In the genomic region with DNA sequence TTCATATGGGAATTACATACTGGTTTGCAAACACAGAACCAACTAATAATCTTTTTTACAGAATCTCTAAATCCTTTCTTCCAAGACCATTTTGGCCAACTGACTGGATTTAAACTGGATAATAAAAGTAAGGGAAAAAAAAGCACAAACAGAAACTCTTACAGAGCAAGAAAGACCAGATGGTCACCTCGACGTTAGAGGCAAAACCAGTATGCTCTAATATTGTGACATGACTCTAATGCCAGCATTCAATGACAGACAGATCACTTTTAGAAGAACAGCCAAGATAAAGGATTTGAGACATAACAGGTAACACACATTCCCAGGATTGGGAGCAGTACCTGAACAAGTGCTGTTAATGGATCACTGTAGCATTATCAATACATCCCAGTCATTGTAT, we compare ENCODE assay signal across 27 cellular contexts.
"Had no signal": no experiment of that assay in that cellular context is flagged by ENCODE, and none has a peak within 500 bp of the region (broad histone marks: within the 10 kb centered on the region; RNA-seq: fewer than 3 reads in every experiment).

No MANE protein-coding gene starts in this region.

- H3K9me3 Mint-ChIP-seq: activated naive CD4-positive, alpha-beta T cell treated with anti-CD3 and anti-CD28 coated beads, Interleukin-2, amount 10 ng/mL, durations not matched to agents 7 days and 5 days; activated naive CD8-positive, alpha-beta T cell treated with anti-CD3 and anti-CD28 coated beads, Interleukin-2, amount 50 U/mL, for 24 hours had no signal

- H3K4me1 Mint-ChIP-seq: activated naive CD4-positive, alpha-beta T cell treated with anti-CD3 and anti-CD28 coated beads, Interleukin-2, amount 10 ng/mL, durations not matched to agents 7 days and 5 days; activated naive CD8-positive, alpha-beta T cell treated with anti-CD3 and anti-CD28 coated beads, Interleukin-2, amount 50 U/mL, for 24 hours had no signal

- ATAC-seq: activated CD8-positive, alpha-beta T cell treated with anti-CD3 and anti-CD28 coated beads for 36 hours; activated naive CD8-positive, alpha-beta T cell treated with anti-CD3 and anti-CD28 coated beads, Interleukin-2, amount 50 U/mL, for 24 hours; activated T-cell treated with anti-CD3 and anti-CD28 coated beads, Interleukin-2, amount 50 U/mL, for 4 hours had no signal

- H3K27me3 ChIP-seq: brain microvascular endothelial cell had no signal

- H3K27ac Mint-ChIP-seq: activated CD8-positive, alpha-beta T cell treated with anti-CD3 and anti-CD28 coated beads for 36 hours; activated naive CD4-positive, alpha-beta T cell treated with anti-CD3 and anti-CD28 coated beads, Interleukin-2, amount 10 ng/mL, durations not matched to agents 7 days and 5 days; activated naive CD8-positive, alpha-beta T cell; activated naive CD8-positive, alpha-beta T cell treated with anti-CD3 and anti-CD28 coated beads, Interleukin-2, amount 50 U/mL, for 24 hours had no signal

- H3K27me3 Mint-ChIP-seq: activated CD8-positive, alpha-beta T cell treated with anti-CD3 and anti-CD28 coated beads for 36 hours; activated naive CD4-positive, alpha-beta T cell treated with anti-CD3 and anti-CD28 coated beads, Interleukin-2, amount 10 ng/mL, durations not matched to agents 7 days and 5 days; activated naive CD8-positive, alpha-beta T cell; activated naive CD8-positive, alpha-beta T cell treated with anti-CD3 and anti-CD28 coated beads, Interleukin-2, amount 50 U/mL, for 24 hours had no signal

- DNase-seq: activated CD4-positive, alpha-beta T cell treated with anti-CD3 and anti-CD28 coated beads for 1 hour; activated CD4-positive, alpha-beta T cell treated with anti-CD3 and anti-CD28 coated beads for 48 hours; activated CD4-positive, alpha-beta T cell treated with anti-CD3 and anti-CD28 coated beads, Interleukin-2, amount 50 U/mL, for 4 hours; activated CD4-positive, CD25-positive, alpha-beta regulatory T cell; activated CD8-positive, alpha-beta T cell treated with anti-CD3 and anti-CD28 coated beads for 36 hours; activated effector memory CD4-positive, alpha-beta T cell treated with Interleukin-2 at 50 U/mL for 16 hours; activated naive CD4-positive, alpha-beta T cell treated with anti-CD3 and anti-CD28 coated beads, Interleukin-2, amount 10 ng/mL, durations not matched to agents 7 days and 5 days; activated naive CD8-positive, alpha-beta T cell treated with anti-CD3 and anti-CD28 coated beads, Interleukin-2, amount 50 U/mL, for 24 hours; activated T-cell treated with anti-CD3 and anti-CD28 coated beads, Interleukin-2, amount 50 U/mL, for 4 hours; anterior cingulate cortex; brain microvascular endothelial cell; MM.1S; MV-4-11; NCI-H1092; NCI-H1436 treated with DMSO at 0.1 percent for 48 hours; NCI-H1694 treated with DMSO at 0.1 percent for 48 hours; NCI-H2029; NCI-H345; NCI-H524 treated with DMSO at 0.1 percent for 48 hours; Right ventricle myocardium superior; SW 1271; T-helper 1 cell; T-helper 2 cell; T-helper 9 cell had no signal

- H3K4me3 Mint-ChIP-seq: activated CD8-positive, alpha-beta T cell treated with anti-CD3 and anti-CD28 coated beads for 36 hours; activated naive CD4-positive, alpha-beta T cell treated with anti-CD3 and anti-CD28 coated beads, Interleukin-2, amount 10 ng/mL, durations not matched to agents 7 days and 5 days; activated naive CD8-positive, alpha-beta T cell; activated naive CD8-positive, alpha-beta T cell treated with anti-CD3 and anti-CD28 coated beads, Interleukin-2, amount 50 U/mL, for 24 hours; activated T-cell treated with anti-CD3 and anti-CD28 coated beads, Interleukin-2, amount 50 U/mL, for 4 hours had no signal

- H3K27ac ChIP-seq: brain microvascular endothelial cell, KMS-11, VCaP had no signal
